In genomic region chr4:91113130-91113706, GRCh38 we compare ENCODE assay signal across 8 cellular contexts.
DNase-seq lines count a peak whose midpoint lies in the region; ATAC-seq lines count a peak whose summit lies in the region.

No MANE protein-coding gene starts in this region.

- ATAC-seq in GM18909 (IDR thresholded peaks at IDR 0.05; ENCODE audit: poor library complexity, unreplicated experiment) (peak; percentile 51), HG02938 (IDR thresholded peaks at IDR 0.05; ENCODE audit: unreplicated experiment) (no peak)

- DNase-seq in ACHN (peak; percentile 49), NCI-H460 (ENCODE audit: extremely low read depth, low read depth) (peak; percentile 28), fibroblast of the conjunctiva (ENCODE audit: low read depth) (peak; percentile 23), AML-193 (lab: John Stamatoyannopoulos, UW) (no peak), T-helper 9 cell (no peak)
- no peak for DNase-seq in effector CD4-positive, alpha-beta T cell

- in situ Hi-C loops in ACHN (cut with HindIII; ENCODE audit: low pct_ligation_motif_present, low pct_unique_long_range_greater_than_20kb, low sequenced_read_pairs) = no loop called here

Comparison
In these comparisons a context has a peak if more than half of its experiments do, and no peak if none do; other contexts are left out.
1. DNase-seq: peak in ACHN (single experiment), NCI-H460 (single experiment) and fibroblast of the conjunctiva (single experiment); none in AML-193 (0 of 2), effector CD4-positive, alpha-beta T cell (single experiment) and T-helper 9 cell (single experiment).